In genomic region chr16:56985288-56985961, GRCh38 we compare ENCODE assay signal across 9 cellular contexts. TPM values are rescaled to one million over a fixed set of nuclear protein-coding genes. Genes with fewer than 3 reads are reported as not detected.
A peak's percentile ranks its signal among the peaks of the same experiment; 100 is the strongest.
DNase-seq lines count a peak whose midpoint lies in the region; ATAC-seq and TF ChIP-seq lines count a peak whose summit lies in the region.
"Had no signal": no experiment of that assay in that cellular context is flagged by ENCODE, and none has a peak within 500 bp of the region (broad histone marks: within the 10 kb centered on the region; RNA-seq: fewer than 3 reads in every experiment).

No MANE protein-coding gene starts in this region.

- no peaks in the 10 kb centered on the region for H3K27me3 ChIP-seq in right cardiac atrium (ENCODE audit: control insufficient read depth, insufficient read depth)
- H3K27me3 ChIP-seq in thoracic aorta (replicated peaks; ENCODE audit: insufficient read depth): no peaks in the 10 kb centered on the region

- peak overlapping the region; percentile 5 for H3K4me3 Mint-ChIP-seq in activated naive CD8-positive, alpha-beta T cell treated with anti-CD3 and anti-CD28 coated beads, Interleukin-2, amount 50 U/mL, for 24 hours

- TF ChIP-seq CTCF in AG09309 (IDR thresholded peaks at IDR 0.05; ENCODE audit: control insufficient read depth, insufficient read depth, low read depth, low read length, missing control alignments): no peak
- TF ChIP-seq CTCF in thoracic aorta (IDR thresholded peaks at IDR 0.05): no peak

- peak overlapping the region; percentile 99 for H3K27ac Mint-ChIP-seq in activated naive CD8-positive, alpha-beta T cell treated with anti-CD3 and anti-CD28 coated beads, Interleukin-2, amount 50 U/mL, for 24 hours

- H3K27ac ChIP-seq in right cardiac atrium (ENCODE audit: low read length) (peak overlapping the region; percentile 20), thoracic aorta (peak overlapping the region; percentile 12 to 39)

- peak; percentile 54 for DNase-seq in AG09309 (ENCODE audit: low read depth)
- DNase-seq in HPDE6-E6E7 (ENCODE audit: extremely low spot score): peak; percentile 97
- peak; percentile 41 for DNase-seq in activated naive CD8-positive, alpha-beta T cell treated with anti-CD3 and anti-CD28 coated beads, Interleukin-2, amount 50 U/mL, for 24 hours
- peak; percentile 75 to 82 (median 82) for DNase-seq in right cardiac atrium
- DNase-seq in thoracic aorta (ENCODE audit: low spot score): peak; percentile 36
- DNase-seq in activated CD4-positive, CD25-positive, alpha-beta regulatory T cell treated with anti-CD3 and anti-CD28 coated beads, Interleukin-2, amount 50 U/mL, for 72 hours: no peak

- no peaks in the 10 kb centered on the region for H3K9me3 ChIP-seq in right cardiac atrium (ENCODE audit: control insufficient read depth, low read length)
- H3K9me3 ChIP-seq in thoracic aorta: no peaks in the 10 kb centered on the region

- H3K4me1 ChIP-seq in right cardiac atrium (ENCODE audit: control insufficient read depth, insufficient read depth, low read length) (no peaks in the 10 kb centered on the region), thoracic aorta (ENCODE audit: control insufficient read depth in 1 of 2, low read depth in 2 of 2) (peaks cover 18 to 43% of the 10 kb centered on the region in 2 donors)

- ATAC-seq in activated naive CD8-positive, alpha-beta T cell treated with anti-CD3 and anti-CD28 coated beads, Interleukin-2, amount 50 U/mL, for 24 hours: no peak
- ATAC-seq in right cardiac atrium (peak in 1 of 2 donors; percentile 75), thoracic aorta (ENCODE audit: insufficient number of reproducible peaks, low FRiP score, low read depth) (no peak), GM19467 (IDR thresholded peaks at IDR 0.05; ENCODE audit: unreplicated experiment) (no peak), HG02610 (IDR thresholded peaks at IDR 0.05; ENCODE audit: unreplicated experiment) (no peak)

- WGBS in right cardiac atrium: 57% methylated on average over 7 of the region's 7 CpGs

- intact Hi-C loops in right cardiac atrium (cut with DNase I): no loop called here

- H3K27me3 Mint-ChIP-seq in activated naive CD8-positive, alpha-beta T cell treated with anti-CD3 and anti-CD28 coated beads, Interleukin-2, amount 50 U/mL, for 24 hours: no peaks in the 10 kb centered on the region

- peaks cover 81% of the 10 kb centered on the region for H3K4me1 Mint-ChIP-seq in activated naive CD8-positive, alpha-beta T cell treated with anti-CD3 and anti-CD28 coated beads, Interleukin-2, amount 50 U/mL, for 24 hours

- H3K9me3 Mint-ChIP-seq in activated naive CD8-positive, alpha-beta T cell treated with anti-CD3 and anti-CD28 coated beads, Interleukin-2, amount 50 U/mL, for 24 hours: no peaks in the 10 kb centered on the region

- no peak overlapping the region for H3K4me3 ChIP-seq in AG09309 (ENCODE audit: control insufficient read depth, low read depth, low read length)
- no peak overlapping the region for H3K4me3 ChIP-seq in right cardiac atrium (ENCODE audit: low read length)
- H3K4me3 ChIP-seq in thoracic aorta: no peak overlapping the region

- H3K36me3 Mint-ChIP-seq in activated naive CD8-positive, alpha-beta T cell treated with anti-CD3 and anti-CD28 coated beads, Interleukin-2, amount 50 U/mL, for 24 hours (ENCODE audit: low read depth): peaks cover 44% of the 10 kb centered on the region
- H3K36me3 Mint-ChIP-seq: brain had no signal

- no peaks in the 10 kb centered on the region for H3K36me3 ChIP-seq in thoracic aorta

RNA-seq across cellular contexts. Expression of gene NLRC5, which starts 3.9 kb away (rescaled TPM):
- 10 to 100 TPM in 2 of 4 donors, 1 to 10 TPM in 2; 7.9 to 25.0 (median 13.1) TPM for total RNA-seq in right cardiac atrium
- 8.2 TPM for polyA plus RNA-seq in right cardiac atrium
- 10 to 100 TPM; 51.0 to 54.4 TPM for total RNA-seq in thoracic aorta

RNA-seq across cellular contexts. Expression of gene CETP, which starts 23.7 kb away (rescaled TPM):
- under 1 TPM in 2 of 4 donors, not detected in 2; 0.46 to 0.59 TPM for total RNA-seq in right cardiac atrium
- 0.34 TPM for polyA plus RNA-seq in right cardiac atrium
- total RNA-seq in thoracic aorta: not detected

RNA-seq across cellular contexts. Expression of gene HERPUD1, which starts 53.5 kb away (rescaled TPM):
- 100 to 1,000 TPM in 3 of 4 donors, 10 to 100 TPM in 1; 98.6 to 126 (median 118) TPM for total RNA-seq in right cardiac atrium
- 94.6 TPM for polyA plus RNA-seq in right cardiac atrium
- total RNA-seq in thoracic aorta: 100 to 1,000 TPM; 220 to 232 TPM
